Comparison of ENCODE assay signal across 1 cellular context in the genomic region with DNA sequence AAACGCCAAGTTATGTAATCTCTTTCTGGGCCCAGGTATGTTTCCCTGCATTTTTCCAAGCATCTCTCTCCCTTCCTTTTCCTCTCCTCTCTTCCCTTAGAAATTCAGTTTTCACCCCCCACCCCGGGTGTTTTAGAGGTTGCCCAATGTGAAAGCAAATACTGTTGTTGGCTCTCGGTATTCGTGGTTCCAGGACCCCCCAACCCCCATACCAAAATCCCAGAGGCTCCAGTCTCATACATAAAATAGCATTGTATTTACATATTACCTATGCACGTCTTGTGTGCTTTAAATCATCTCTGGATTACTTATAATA.
TF ChIP-seq lines count a peak whose summit lies in the region.

No MANE protein-coding gene starts in this region.

TF ChIP-seq in HCT116, 20 proteins besides CTCF, POLR2A, EP300 and RAD21 (continued from another document):
- TF ChIP-seq, protein P1, sequence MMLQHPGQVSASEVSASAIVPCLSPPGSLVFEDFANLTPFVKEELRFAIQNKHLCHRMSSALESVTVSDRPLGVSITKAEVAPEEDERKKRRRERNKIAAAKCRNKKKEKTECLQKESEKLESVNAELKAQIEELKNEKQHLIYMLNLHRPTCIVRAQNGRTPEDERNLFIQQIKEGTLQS (IDR thresholded peaks at IDR 0.05) = no peak
- TF ChIP-seq TCF7L2 (IDR thresholded peaks at IDR 0.05; ENCODE audit: borderline replicate concordance, extremely low read depth, insufficient read depth, insufficient read length) (no peak), ZNF274 (IDR thresholded peaks at IDR 0.05; ENCODE audit: low read depth, low read length) (no peak), ELF1 (IDR thresholded peaks at IDR 0.05; ENCODE audit: borderline replicate concordance, low read depth) (no peak), POLR2AphosphoS5 (IDR thresholded peaks at IDR 0.05; ENCODE audit: low read depth, low read length) (no peak), FOSL1 (IDR thresholded peaks at IDR 0.05; ENCODE audit: low read depth) (no peak), EGR1 (IDR thresholded peaks at IDR 0.05; ENCODE audit: low read depth) (no peak), SRF (IDR thresholded peaks at IDR 0.05; ENCODE audit: low read depth) (no peak), YY1 (IDR thresholded peaks at IDR 0.05; ENCODE audit: extremely low read depth, insufficient replicate concordance, low read depth, low read length) (no peak), SP1 (IDR thresholded peaks at IDR 0.05; ENCODE audit: low read depth) (no peak), CBX3 (IDR thresholded peaks at IDR 0.05; ENCODE audit: low read depth) (no peak)
- TF ChIP-seq, protein P2, sequence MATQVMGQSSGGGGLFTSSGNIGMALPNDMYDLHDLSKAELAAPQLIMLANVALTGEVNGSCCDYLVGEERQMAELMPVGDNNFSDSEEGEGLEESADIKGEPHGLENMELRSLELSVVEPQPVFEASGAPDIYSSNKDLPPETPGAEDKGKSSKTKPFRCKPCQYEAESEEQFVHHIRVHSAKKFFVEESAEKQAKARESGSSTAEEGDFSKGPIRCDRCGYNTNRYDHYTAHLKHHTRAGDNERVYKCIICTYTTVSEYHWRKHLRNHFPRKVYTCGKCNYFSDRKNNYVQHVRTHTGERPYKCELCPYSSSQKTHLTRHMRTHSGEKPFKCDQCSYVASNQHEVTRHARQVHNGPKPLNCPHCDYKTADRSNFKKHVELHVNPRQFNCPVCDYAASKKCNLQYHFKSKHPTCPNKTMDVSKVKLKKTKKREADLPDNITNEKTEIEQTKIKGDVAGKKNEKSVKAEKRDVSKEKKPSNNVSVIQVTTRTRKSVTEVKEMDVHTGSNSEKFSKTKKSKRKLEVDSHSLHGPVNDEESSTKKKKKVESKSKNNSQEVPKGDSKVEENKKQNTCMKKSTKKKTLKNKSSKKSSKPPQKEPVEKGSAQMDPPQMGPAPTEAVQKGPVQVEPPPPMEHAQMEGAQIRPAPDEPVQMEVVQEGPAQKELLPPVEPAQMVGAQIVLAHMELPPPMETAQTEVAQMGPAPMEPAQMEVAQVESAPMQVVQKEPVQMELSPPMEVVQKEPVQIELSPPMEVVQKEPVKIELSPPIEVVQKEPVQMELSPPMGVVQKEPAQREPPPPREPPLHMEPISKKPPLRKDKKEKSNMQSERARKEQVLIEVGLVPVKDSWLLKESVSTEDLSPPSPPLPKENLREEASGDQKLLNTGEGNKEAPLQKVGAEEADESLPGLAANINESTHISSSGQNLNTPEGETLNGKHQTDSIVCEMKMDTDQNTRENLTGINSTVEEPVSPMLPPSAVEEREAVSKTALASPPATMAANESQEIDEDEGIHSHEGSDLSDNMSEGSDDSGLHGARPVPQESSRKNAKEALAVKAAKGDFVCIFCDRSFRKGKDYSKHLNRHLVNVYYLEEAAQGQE (IDR thresholded peaks at IDR 0.05; ENCODE audit: low read depth) = no peak
- TF ChIP-seq, protein P3, sequence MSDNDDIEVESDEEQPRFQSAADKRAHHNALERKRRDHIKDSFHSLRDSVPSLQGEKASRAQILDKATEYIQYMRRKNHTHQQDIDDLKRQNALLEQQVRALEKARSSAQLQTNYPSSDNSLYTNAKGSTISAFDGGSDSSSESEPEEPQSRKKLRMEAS (IDR thresholded peaks at IDR 0.05) = no peak
TF ChIP-seq in HCT116: peak in this region for 0.
